17 cellular contexts compared by ENCODE assay signal in the genomic region with DNA sequence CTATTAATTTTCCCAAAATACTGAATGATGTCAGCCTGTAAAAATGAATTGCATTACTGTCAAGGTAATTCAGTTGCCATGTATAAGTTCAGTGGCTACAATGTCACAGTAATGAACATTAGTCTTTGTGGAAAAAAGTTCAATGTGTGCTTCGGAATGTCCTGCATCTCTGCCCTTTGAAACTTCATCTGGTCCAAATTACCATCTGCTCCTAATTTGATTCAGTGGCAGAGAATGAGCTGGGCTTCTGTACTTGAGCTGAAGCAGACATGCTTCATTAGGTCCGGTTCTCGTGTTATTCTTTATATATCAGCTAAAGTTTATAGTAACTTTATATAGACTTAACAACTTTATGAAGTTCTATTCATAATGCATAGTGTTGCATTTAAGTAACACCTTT.
DNase-seq lines count a peak whose midpoint lies in the region; ATAC-seq, FAIRE-seq and TF ChIP-seq lines count a peak whose summit lies in the region.
"Had no signal": no experiment of that assay in that cellular context is flagged by ENCODE, and none has a peak within 500 bp of the region (broad histone marks: within the 10 kb centered on the region; RNA-seq: fewer than 3 reads in every experiment).

No MANE protein-coding gene starts in this region.

- intact Hi-C loops in adrenal gland (cut with DNase I), result no loop called here

- no peaks in the 10 kb centered on the region for H3K9me3 ChIP-seq in adrenal gland (replicated peaks in 1 of 3)
- no peaks in the 10 kb centered on the region for H3K9me3 ChIP-seq in T-helper 17 cell (ENCODE audit: control insufficient read depth, low read length, poor library complexity, severe bottlenecking)
- H3K9me3 ChIP-seq: A549 had no signal

- TF ChIP-seq POLR2A in adrenal gland (IDR thresholded peaks at IDR 0.05), result no peak

- H3K4me1 Mint-ChIP-seq in T-helper 17 cell, result no peaks in the 10 kb centered on the region
- H3K4me1 Mint-ChIP-seq: CD14-positive monocyte had no signal

- no peak overlapping the region for H3K4me3 ChIP-seq in foreskin fibroblast (ENCODE audit: low read depth in 1 of 2, low read length in 2 of 2)
- H3K4me3 ChIP-seq in adrenal gland, result no peak overlapping the region
- H3K4me3 ChIP-seq: A549, PC-9 had no signal

- H3K27me3 Mint-ChIP-seq in T-helper 17 cell, result no peaks in the 10 kb centered on the region

- 41 to 57% (median 54%) methylated on average over 3 of the region's 3 CpGs for WGBS in adrenal gland, 4 donors

- no peaks in the 10 kb centered on the region for H3K4me1 ChIP-seq in adrenal gland (replicated peaks in 1 of 2)
- H3K4me1 ChIP-seq: A549 had no signal

- H3K27ac Mint-ChIP-seq in T-helper 17 cell, result no peak overlapping the region
- H3K27ac Mint-ChIP-seq: CD14-positive monocyte had no signal

- no peaks in the 10 kb centered on the region for H3K36me3 Mint-ChIP-seq in T-helper 17 cell (ENCODE audit: low read depth)
- H3K36me3 Mint-ChIP-seq: CD14-positive monocyte had no signal

- no peaks in the 10 kb centered on the region for H3K36me3 ChIP-seq in adrenal gland (replicated peaks in 1 of 2)

- DNase-seq in AG20443 (ENCODE audit: low spot score), result peak; percentile 58
- peak; percentile 28 for DNase-seq in RPMI7951 (ENCODE audit: low read depth)
- peak; percentile 57 to 84 for DNase-seq in foreskin fibroblast
- no peak for DNase-seq in adrenal gland
- no peak for DNase-seq in T-helper 17 cell
- DNase-seq: AML-193, COR-L47, NCI-H1930, NCI-H748 treated with DMSO at 0.1 percent for 48 hours, PC-9 had no signal

- no peak for ATAC-seq in GM18867 (IDR thresholded peaks at IDR 0.05; ENCODE audit: unreplicated experiment)
- ATAC-seq in T-helper 17 cell, result no peak
- no peak for ATAC-seq in GM21381 (IDR thresholded peaks at IDR 0.05; ENCODE audit: unreplicated experiment)
- ATAC-seq: A549, HCT116 had no signal

- TF ChIP-seq CTCF in foreskin fibroblast (IDR thresholded peaks at IDR 0.05; ENCODE audit: low read depth, low read length) (no peak), adrenal gland (IDR thresholded peaks at IDR 0.05) (no peak)

- H3K4me3 Mint-ChIP-seq in T-helper 17 cell, result no peak overlapping the region
- H3K4me3 Mint-ChIP-seq: CD14-positive monocyte had no signal

- H3K27ac ChIP-seq in adrenal gland, result no peak overlapping the region
- H3K27ac ChIP-seq: A549, HL-60, PC-9 had no signal

- peak; percentile 50 for FAIRE-seq in endometrium (lab: Jason Lieb, UNC)
- FAIRE-seq: A549 had no signal

- no peaks in the 10 kb centered on the region for H3K27me3 ChIP-seq in adrenal gland

Comparison
In these comparisons a context has a peak if more than half of its experiments do, and no peak if none do; other contexts are left out.
1. DNase-seq: peak in AG20443 (single experiment), RPMI7951 (single experiment) and foreskin fibroblast (2 of 2); none in adrenal gland (0 of 7) and T-helper 17 cell (0 of 3).